ENCODE assay signal across 9 cellular contexts in the genomic region with DNA sequence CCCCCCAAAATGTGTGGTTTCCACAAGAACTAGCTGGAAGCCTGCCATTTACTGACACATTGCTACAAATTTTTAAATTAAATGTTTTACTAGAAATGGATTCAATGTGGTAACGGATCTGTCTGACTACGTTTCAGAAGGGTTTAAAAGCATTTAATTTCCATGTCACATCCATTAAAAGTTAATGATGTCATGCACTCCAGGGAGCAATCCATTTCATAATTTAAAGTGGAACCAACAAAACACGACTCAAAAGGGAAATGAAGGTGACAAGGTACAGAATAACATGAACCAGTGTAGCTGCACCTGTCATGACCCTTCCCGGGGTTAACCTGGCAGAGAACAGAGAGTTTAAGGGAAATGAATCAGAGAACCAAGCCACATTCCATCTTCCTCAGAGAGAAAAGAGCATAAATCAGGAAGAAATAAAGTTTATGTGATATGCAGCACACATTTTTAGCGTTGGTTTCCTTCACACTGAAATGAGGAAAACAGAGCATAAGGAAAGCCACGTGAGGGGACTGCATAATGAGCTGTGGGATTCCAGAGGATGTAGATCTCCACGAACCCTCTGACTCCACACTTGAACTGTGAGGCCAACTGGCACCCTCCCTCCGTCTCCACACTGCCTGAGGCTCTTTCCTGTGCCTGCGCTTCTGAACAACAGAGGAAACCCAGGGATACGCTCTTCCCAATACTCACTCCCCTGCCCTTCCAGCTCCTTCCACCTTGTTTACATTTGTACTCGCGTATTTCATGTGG.
DNase-seq lines count a peak whose midpoint lies in the region; ATAC-seq and TF ChIP-seq lines count a peak whose summit lies in the region.
"Had no signal": no experiment of that assay in that cellular context is flagged by ENCODE, and none has a peak within 500 bp of the region (broad histone marks: within the 10 kb centered on the region; RNA-seq: fewer than 3 reads in every experiment).

No MANE protein-coding gene starts in this region.

- TF ChIP-seq CTCF in WTC11 (IDR thresholded peaks at IDR 0.05) (no peak), A673 (conservative IDR thresholded peaks at IDR 0.05; ENCODE audit: low read depth, low read length) (no peak)

- ATAC-seq in WTC11 = peak; percentile 98
- ATAC-seq in GM19455 (IDR thresholded peaks at IDR 0.05; ENCODE audit: unreplicated experiment) = no peak
- no peak for ATAC-seq in GM18873 (IDR thresholded peaks at IDR 0.05; ENCODE audit: low FRiP score, unreplicated experiment)

- H3K36me3 ChIP-seq in iPS-15b (ENCODE audit: control insufficient read depth, insufficient read depth, low read length) (no peaks in the 10 kb centered on the region), stomach smooth muscle (ENCODE audit: control insufficient read depth in 2 of 2, insufficient read depth in 2 of 2, low read length in 2 of 2) (no peaks in the 10 kb centered on the region), A673 (ENCODE audit: insufficient read depth, low read length, poor library complexity, severe bottlenecking) (no peaks in the 10 kb centered on the region)

- H3K4me3 Mint-ChIP-seq in WTC11 = peak overlapping the region; percentile 43

- H3K9me3 Mint-ChIP-seq in WTC11 = peaks cover 21% of the 10 kb centered on the region

- H3K36me3 Mint-ChIP-seq in WTC11 = no peaks in the 10 kb centered on the region

- CTCF ChIA-PET in WTC11 (lab: Charles Lee) = interaction anchor here (1.8 to 1.9 kb wide), 2 partner anchors 132 to 242 kb away, joined by 5 to 7 read pairs; no protein-coding TSS in a partner anchor
- CTCF ChIA-PET in A673 (lab: Charles Lee) = no interaction called here

- POLR2A ChIA-PET in WTC11 (lab: Charles Lee) = no interaction called here
- POLR2A ChIA-PET in A673 (lab: Charles Lee; ENCODE audit: low non-redundant PET) = interaction anchor here (1.1 kb wide), 1 partner anchor 622 kb away, joined by 3 read pairs; a partner anchor contains a TSS

- H3K27me3 ChIP-seq in iPS-15b (ENCODE audit: control insufficient read depth, insufficient read depth, low read length) = no peaks in the 10 kb centered on the region
- no peaks in the 10 kb centered on the region for H3K27me3 ChIP-seq in stomach smooth muscle (ENCODE audit: control insufficient read depth in 1 of 2, insufficient read depth in 2 of 2, low read length in 2 of 2)
- peaks cover 30% of the 10 kb centered on the region for H3K27me3 ChIP-seq in A673 (replicated peaks; ENCODE audit: insufficient read depth, low read depth, low read length, poor library complexity)

- H3K27ac ChIP-seq in stomach smooth muscle (ENCODE audit: low read length) = no peak overlapping the region
- H3K27ac ChIP-seq in A673 (ENCODE audit: low read depth, low read length, poor library complexity, severe bottlenecking) = no peak overlapping the region
- H3K27ac ChIP-seq: 22Rv1 had no signal

- H3K27me3 Mint-ChIP-seq in WTC11 (ENCODE audit: low read depth) = no peaks in the 10 kb centered on the region

- H3K4me1 ChIP-seq in iPS-15b (ENCODE audit: control insufficient read depth, insufficient read depth, low read length) (no peaks in the 10 kb centered on the region), stomach smooth muscle (ENCODE audit: control insufficient read depth, insufficient read depth, low read length) (peaks cover 3% of the 10 kb centered on the region), A673 (ENCODE audit: insufficient read depth, low read length, poor library complexity, severe bottlenecking) (no peaks in the 10 kb centered on the region)

- no peak overlapping the region for H3K27ac Mint-ChIP-seq in WTC11

- H3K4me1 Mint-ChIP-seq in WTC11 = peaks cover 7% of the 10 kb centered on the region; the same call in 1 of the 2 replicates

- H3K9ac ChIP-seq in iPS-15b (ENCODE audit: low read depth, low read length) = peak overlapping the region; percentile 26
- peak overlapping the region; percentile 13 to 48 for H3K9ac ChIP-seq in stomach smooth muscle (ENCODE audit: low read length in 2 of 2)

- BruUV-seq in A673 (replicated peaks; lab: Mats Ljungman, UMichigan) = no TSS peak

- H3K4me3 ChIP-seq in iPS-15b (ENCODE audit: low read depth, low read length) (peak overlapping the region; percentile 42), stomach smooth muscle (ENCODE audit: low read length in 2 of 2) (peak overlapping the region; percentile 35 to 66), A673 (ENCODE audit: low read depth, low read length, poor library complexity, severe bottlenecking) (no peak overlapping the region)

- DNase-seq in DMS 273 (lab: John Stamatoyannopoulos, UW; ENCODE audit: unreplicated experiment) = peak; percentile 4
- DNase-seq in DMS 273 treated with DMSO at 0.1 percent for 48 hours (lab: John Stamatoyannopoulos, UW) = no peak
- DNase-seq in WTC11 (ENCODE audit: low spot score) = peak; percentile 20
- no peak for DNase-seq in A673 (ENCODE audit: low spot score)

- intact Hi-C loops in A673 (cut with micrococcal nuclease; ENCODE audit: unreplicated experiment) = no loop called here

- H3K9me3 ChIP-seq in iPS-15b (ENCODE audit: control insufficient read depth, insufficient read depth, low read length) (no peaks in the 10 kb centered on the region), stomach smooth muscle (ENCODE audit: control insufficient read depth in 2 of 2, low read length in 2 of 2) (peaks cover 0 to 12% of the 10 kb centered on the region in 2 donors), A673 (ENCODE audit: low read depth, low read length, poor library complexity, severe bottlenecking) (no peaks in the 10 kb centered on the region)

TF ChIP-seq in WTC11, 78 proteins besides CTCF, POLR2A, EP300 and RAD21:
- TF ChIP-seq ZNF263 (CRISPR knock-in tag; IDR thresholded peaks at IDR 0.05; ENCODE audit: low read depth) = no peak
- TF ChIP-seq SP1 (CRISPR knock-in tag; conservative IDR thresholded peaks at IDR 0.05) = no peak
- TF ChIP-seq, protein P1, sequence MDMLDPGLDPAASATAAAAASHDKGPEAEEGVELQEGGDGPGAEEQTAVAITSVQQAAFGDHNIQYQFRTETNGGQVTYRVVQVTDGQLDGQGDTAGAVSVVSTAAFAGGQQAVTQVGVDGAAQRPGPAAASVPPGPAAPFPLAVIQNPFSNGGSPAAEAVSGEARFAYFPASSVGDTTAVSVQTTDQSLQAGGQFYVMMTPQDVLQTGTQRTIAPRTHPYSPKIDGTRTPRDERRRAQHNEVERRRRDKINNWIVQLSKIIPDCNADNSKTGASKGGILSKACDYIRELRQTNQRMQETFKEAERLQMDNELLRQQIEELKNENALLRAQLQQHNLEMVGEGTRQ (CRISPR knock-in tag; IDR thresholded peaks at IDR 0.05) = no peak
- no peak for TF ChIP-seq IRF2 (CRISPR knock-in tag; IDR thresholded peaks at IDR 0.05; ENCODE audit: borderline replicate concordance, low read depth)
- TF ChIP-seq JUN (CRISPR knock-in tag; IDR thresholded peaks at IDR 0.05) = no peak

Comparison
In these comparisons a context has a peak if more than half of its experiments do, and no peak if none do; other contexts are left out.
1. DNase-seq: peak in DMS 273 (single experiment) and WTC11 (single experiment); none in DMS 273 treated with DMSO at 0.1 percent for 48 hours (single experiment) and A673 (single experiment).